Comparison of ENCODE assay signal across 1 cellular context in the genomic region with DNA sequence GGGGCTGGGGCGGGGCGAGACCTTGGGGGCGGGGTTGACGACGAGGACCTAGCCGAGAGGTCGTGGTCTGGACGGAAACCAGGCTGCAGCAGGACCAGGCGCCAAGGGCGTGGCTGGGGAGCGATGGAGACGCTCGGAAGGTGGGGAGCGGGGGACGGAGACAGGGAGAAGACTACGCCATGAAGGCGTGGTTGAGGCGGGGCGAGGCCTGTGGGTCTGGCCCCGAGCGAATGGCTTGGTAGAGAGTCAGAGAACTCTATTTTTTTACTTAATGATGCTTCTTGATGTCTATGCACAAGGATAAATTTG.
TF ChIP-seq lines count a peak whose summit lies in the region.

No MANE protein-coding gene starts in this region.

TF ChIP-seq in HEK293, 187 proteins besides CTCF, POLR2A, EP300 and RAD21 (continued from another document):
- TF ChIP-seq, protein P1, sequence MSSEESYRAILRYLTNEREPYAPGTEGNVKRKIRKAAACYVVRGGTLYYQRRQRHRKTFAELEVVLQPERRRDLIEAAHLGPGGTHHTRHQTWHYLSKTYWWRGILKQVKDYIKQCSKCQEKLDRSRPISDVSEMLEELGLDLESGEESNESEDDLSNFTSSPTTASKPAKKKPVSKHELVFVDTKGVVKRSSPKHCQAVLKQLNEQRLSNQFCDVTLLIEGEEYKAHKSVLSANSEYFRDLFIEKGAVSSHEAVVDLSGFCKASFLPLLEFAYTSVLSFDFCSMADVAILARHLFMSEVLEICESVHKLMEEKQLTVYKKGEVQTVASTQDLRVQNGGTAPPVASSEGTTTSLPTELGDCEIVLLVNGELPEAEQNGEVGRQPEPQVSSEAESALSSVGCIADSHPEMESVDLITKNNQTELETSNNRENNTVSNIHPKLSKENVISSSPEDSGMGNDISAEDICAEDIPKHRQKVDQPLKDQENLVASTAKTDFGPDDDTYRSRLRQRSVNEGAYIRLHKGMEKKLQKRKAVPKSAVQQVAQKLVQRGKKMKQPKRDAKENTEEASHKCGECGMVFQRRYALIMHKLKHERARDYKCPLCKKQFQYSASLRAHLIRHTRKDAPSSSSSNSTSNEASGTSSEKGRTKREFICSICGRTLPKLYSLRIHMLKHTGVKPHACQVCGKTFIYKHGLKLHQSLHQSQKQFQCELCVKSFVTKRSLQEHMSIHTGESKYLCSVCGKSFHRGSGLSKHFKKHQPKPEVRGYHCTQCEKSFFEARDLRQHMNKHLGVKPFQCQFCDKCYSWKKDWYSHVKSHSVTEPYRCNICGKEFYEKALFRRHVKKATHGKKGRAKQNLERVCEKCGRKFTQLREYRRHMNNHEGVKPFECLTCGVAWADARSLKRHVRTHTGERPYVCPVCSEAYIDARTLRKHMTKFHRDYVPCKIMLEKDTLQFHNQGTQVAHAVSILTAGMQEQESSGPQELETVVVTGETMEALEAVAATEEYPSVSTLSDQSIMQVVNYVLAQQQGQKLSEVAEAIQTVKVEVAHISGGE (tag by site-specific recombination; conservative IDR thresholded peaks at IDR 0.05; ENCODE audit: low read depth): peak; percentile 44
- TF ChIP-seq EGR2 (tag by site-specific recombination; IDR thresholded peaks at IDR 0.05; ENCODE audit: low read depth) (peak; percentile 22; the same call in 1 of the 2 replicates), HOXC10 (CRISPR knock-in tag; IDR thresholded peaks at IDR 0.05) (no peak), ZNF211 (tag by site-specific recombination; IDR thresholded peaks at IDR 0.05; ENCODE audit: low read depth) (no peak), SP2 (tag by site-specific recombination; IDR thresholded peaks at IDR 0.05) (peak; percentile 1; the same call in 1 of the 2 replicates), ZBTB17 (tag by site-specific recombination; IDR thresholded peaks at IDR 0.05) (no peak), ZNF768 (tag by site-specific recombination; IDR thresholded peaks at IDR 0.05) (no peak), ZFHX2 (tag by site-specific recombination; conservative IDR thresholded peaks at IDR 0.05) (0 out of 2 replicates have a peak, but pooled peaks have one; percentile 10), KLF9 (tag by site-specific recombination; IDR thresholded peaks at IDR 0.05; ENCODE audit: low read depth) (0 out of 2 replicates have a peak, but pooled peaks have one; percentile 8), ZNF423 (tag by site-specific recombination; IDR thresholded peaks at IDR 0.05) (no peak), ZNF350 (tag by site-specific recombination; IDR thresholded peaks at IDR 0.05) (no peak), KLF8 (tag by site-specific recombination; IDR thresholded peaks at IDR 0.05) (0 out of 2 replicates have a peak, but pooled peaks have one; percentile 6), MEIS1 (CRISPR knock-in tag; IDR thresholded peaks at IDR 0.05; ENCODE audit: borderline replicate concordance) (no peak), ZNF138 (tag by site-specific recombination; IDR thresholded peaks at IDR 0.05; ENCODE audit: borderline replicate concordance) (no peak), ZNF239 (tag by site-specific recombination; IDR thresholded peaks at IDR 0.05) (no peak), ZSCAN30 (tag by site-specific recombination; IDR thresholded peaks at IDR 0.05) (no peak), ZNF843 (tag by site-specific recombination; IDR thresholded peaks at IDR 0.05) (no peak), ZNF670 (tag by site-specific recombination; IDR thresholded peaks at IDR 0.05; ENCODE audit: low read depth) (no peak), ZXDB (tag by site-specific recombination; IDR thresholded peaks at IDR 0.05) (no peak), ZNF677 (tag by site-specific recombination; IDR thresholded peaks at IDR 0.05) (no peak), ZNF776 (tag by site-specific recombination; IDR thresholded peaks at IDR 0.05; ENCODE audit: borderline replicate concordance) (no peak), ZNF701 (tag by site-specific recombination; IDR thresholded peaks at IDR 0.05) (no peak), ZNF747 (tag by site-specific recombination; IDR thresholded peaks at IDR 0.05) (no peak), REPIN1 (tag by site-specific recombination; IDR thresholded peaks at IDR 0.05; ENCODE audit: low read depth) (no peak), KLF10 (tag by site-specific recombination; IDR thresholded peaks at IDR 0.05) (no peak)
- TF ChIP-seq, protein P2, sequence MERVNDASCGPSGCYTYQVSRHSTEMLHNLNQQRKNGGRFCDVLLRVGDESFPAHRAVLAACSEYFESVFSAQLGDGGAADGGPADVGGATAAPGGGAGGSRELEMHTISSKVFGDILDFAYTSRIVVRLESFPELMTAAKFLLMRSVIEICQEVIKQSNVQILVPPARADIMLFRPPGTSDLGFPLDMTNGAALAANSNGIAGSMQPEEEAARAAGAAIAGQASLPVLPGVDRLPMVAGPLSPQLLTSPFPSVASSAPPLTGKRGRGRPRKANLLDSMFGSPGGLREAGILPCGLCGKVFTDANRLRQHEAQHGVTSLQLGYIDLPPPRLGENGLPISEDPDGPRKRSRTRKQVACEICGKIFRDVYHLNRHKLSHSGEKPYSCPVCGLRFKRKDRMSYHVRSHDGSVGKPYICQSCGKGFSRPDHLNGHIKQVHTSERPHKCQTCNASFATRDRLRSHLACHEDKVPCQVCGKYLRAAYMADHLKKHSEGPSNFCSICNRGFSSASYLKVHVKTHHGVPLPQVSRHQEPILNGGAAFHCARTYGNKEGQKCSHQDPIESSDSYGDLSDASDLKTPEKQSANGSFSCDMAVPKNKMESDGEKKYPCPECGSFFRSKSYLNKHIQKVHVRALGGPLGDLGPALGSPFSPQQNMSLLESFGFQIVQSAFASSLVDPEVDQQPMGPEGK (tag by site-specific recombination; IDR thresholded peaks at IDR 0.05): 0 out of 2 replicates have a peak, but pooled peaks have one; percentile 32
- TF ChIP-seq, protein P3, sequence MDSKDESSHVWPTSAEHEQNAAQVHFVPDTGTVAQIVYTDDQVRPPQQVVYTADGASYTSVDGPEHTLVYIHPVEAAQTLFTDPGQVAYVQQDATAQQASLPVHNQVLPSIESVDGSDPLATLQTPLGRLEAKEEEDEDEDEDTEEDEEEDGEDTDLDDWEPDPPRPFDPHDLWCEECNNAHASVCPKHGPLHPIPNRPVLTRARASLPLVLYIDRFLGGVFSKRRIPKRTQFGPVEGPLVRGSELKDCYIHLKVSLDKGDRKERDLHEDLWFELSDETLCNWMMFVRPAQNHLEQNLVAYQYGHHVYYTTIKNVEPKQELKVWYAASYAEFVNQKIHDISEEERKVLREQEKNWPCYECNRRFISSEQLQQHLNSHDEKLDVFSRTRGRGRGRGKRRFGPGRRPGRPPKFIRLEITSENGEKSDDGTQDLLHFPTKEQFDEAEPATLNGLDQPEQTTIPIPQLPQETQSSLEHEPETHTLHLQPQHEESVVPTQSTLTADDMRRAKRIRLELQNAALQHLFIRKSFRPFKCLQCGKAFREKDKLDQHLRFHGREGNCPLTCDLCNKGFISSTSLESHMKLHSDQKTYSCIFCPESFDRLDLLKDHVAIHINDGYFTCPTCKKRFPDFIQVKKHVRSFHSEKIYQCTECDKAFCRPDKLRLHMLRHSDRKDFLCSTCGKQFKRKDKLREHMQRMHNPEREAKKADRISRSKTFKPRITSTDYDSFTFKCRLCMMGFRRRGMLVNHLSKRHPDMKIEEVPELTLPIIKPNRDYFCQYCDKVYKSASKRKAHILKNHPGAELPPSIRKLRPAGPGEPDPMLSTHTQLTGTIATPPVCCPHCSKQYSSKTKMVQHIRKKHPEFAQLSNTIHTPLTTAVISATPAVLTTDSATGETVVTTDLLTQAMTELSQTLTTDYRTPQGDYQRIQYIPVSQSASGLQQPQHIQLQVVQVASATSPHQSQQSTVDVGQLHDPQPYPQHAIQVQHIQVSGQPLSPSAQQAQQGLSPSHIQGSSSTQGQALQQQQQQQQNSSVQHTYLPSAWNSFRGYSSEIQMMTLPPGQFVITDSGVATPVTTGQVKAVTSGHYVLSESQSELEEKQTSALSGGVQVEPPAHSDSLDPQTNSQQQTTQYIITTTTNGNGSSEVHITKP (tag by site-specific recombination; IDR thresholded peaks at IDR 0.05): no peak
- TF ChIP-seq, protein P4, sequence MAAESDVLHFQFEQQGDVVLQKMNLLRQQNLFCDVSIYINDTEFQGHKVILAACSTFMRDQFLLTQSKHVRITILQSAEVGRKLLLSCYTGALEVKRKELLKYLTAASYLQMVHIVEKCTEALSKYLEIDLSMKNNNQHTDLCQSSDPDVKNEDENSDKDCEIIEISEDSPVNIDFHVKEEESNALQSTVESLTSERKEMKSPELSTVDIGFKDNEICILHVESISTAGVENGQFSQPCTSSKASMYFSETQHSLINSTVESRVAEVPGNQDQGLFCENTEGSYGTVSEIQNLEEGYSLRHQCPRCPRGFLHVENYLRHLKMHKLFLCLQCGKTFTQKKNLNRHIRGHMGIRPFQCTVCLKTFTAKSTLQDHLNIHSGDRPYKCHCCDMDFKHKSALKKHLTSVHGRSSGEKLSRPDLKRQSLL (tag by site-specific recombination; IDR thresholded peaks at IDR 0.05): peak; percentile 91
- TF ChIP-seq, protein P5, sequence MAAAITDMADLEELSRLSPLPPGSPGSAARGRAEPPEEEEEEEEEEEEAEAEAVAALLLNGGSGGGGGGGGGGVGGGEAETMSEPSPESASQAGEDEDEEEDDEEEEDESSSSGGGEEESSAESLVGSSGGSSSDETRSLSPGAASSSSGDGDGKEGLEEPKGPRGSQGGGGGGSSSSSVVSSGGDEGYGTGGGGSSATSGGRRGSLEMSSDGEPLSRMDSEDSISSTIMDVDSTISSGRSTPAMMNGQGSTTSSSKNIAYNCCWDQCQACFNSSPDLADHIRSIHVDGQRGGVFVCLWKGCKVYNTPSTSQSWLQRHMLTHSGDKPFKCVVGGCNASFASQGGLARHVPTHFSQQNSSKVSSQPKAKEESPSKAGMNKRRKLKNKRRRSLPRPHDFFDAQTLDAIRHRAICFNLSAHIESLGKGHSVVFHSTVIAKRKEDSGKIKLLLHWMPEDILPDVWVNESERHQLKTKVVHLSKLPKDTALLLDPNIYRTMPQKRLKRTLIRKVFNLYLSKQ (tag by site-specific recombination; IDR thresholded peaks at IDR 0.05; ENCODE audit: borderline replicate concordance): no peak
- TF ChIP-seq, protein P6, sequence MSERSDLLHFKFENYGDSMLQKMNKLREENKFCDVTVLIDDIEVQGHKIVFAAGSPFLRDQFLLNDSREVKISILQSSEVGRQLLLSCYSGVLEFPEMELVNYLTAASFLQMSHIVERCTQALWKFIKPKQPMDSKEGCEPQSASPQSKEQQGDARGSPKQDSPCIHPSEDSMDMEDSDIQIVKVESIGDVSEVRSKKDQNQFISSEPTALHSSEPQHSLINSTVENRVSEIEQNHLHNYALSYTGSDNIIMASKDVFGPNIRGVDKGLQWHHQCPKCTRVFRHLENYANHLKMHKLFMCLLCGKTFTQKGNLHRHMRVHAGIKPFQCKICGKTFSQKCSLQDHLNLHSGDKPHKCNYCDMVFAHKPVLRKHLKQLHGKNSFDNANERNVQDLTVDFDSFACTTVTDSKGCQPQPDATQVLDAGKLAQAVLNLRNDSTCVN (tag by site-specific recombination; optimal IDR thresholded peaks at IDR 0.05): no peak
- TF ChIP-seq, protein P7, sequence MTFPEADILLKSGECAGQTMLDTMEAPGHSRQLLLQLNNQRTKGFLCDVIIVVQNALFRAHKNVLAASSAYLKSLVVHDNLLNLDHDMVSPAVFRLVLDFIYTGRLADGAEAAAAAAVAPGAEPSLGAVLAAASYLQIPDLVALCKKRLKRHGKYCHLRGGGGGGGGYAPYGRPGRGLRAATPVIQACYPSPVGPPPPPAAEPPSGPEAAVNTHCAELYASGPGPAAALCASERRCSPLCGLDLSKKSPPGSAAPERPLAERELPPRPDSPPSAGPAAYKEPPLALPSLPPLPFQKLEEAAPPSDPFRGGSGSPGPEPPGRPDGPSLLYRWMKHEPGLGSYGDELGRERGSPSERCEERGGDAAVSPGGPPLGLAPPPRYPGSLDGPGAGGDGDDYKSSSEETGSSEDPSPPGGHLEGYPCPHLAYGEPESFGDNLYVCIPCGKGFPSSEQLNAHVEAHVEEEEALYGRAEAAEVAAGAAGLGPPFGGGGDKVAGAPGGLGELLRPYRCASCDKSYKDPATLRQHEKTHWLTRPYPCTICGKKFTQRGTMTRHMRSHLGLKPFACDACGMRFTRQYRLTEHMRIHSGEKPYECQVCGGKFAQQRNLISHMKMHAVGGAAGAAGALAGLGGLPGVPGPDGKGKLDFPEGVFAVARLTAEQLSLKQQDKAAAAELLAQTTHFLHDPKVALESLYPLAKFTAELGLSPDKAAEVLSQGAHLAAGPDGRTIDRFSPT (tag by site-specific recombination; IDR thresholded peaks at IDR 0.05): no peak
- TF ChIP-seq, protein P8, sequence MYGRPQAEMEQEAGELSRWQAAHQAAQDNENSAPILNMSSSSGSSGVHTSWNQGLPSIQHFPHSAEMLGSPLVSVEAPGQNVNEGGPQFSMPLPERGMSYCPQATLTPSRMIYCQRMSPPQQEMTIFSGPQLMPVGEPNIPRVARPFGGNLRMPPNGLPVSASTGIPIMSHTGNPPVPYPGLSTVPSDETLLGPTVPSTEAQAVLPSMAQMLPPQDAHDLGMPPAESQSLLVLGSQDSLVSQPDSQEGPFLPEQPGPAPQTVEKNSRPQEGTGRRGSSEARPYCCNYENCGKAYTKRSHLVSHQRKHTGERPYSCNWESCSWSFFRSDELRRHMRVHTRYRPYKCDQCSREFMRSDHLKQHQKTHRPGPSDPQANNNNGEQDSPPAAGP (tag by site-specific recombination; IDR thresholded peaks at IDR 0.05): no peak
